ENCODE assay signal across 15 cellular contexts in genomic region chr6:155106456-155107107, GRCh38.
DNase-seq lines count a peak whose midpoint lies in the region.
"Had no signal": no experiment of that assay in that cellular context is flagged by ENCODE, and none has a peak within 500 bp of the region (broad histone marks: within the 10 kb centered on the region; RNA-seq: fewer than 3 reads in every experiment).

No MANE protein-coding gene starts in this region.

- 92% methylated on average over 4 of the region's 8 CpGs for WGBS in mesodermal cell (ENCODE audit: insufficient coverage in 2 of 2), 2 experiments

- H4K20me1 ChIP-seq in BLaER1 treated with 17β-estradiol and CSF1 and Interleukin-3, amounts not matched to agents 10 nM and 100 nM = no peaks in the 10 kb centered on the region

- no peaks in the 10 kb centered on the region for H3K27me3 ChIP-seq in BLaER1 treated with 17β-estradiol and CSF1 and Interleukin-3, amounts not matched to agents 10 nM and 100 nM
- H3K27me3 ChIP-seq in MG63 = no peaks in the 10 kb centered on the region

- peak overlapping the region in 10 of 11 experiments; percentile 18 to 70 (median 54); a peak in 19 of 22 replicates for H3K4me2 ChIP-seq in BLaER1 treated with 17β-estradiol and CSF1 and Interleukin-3, amounts not matched to agents 10 nM and 100 nM

- H3K4me1 ChIP-seq in BLaER1 treated with 17β-estradiol and CSF1 and Interleukin-3, amounts not matched to agents 10 nM and 100 nM = peaks cover 0 to 23% (median 15%) of the 10 kb centered on the region in 10 experiments; a peak in 16 of 20 replicates
- H3K4me1 ChIP-seq in mesodermal cell (ENCODE audit: control insufficient read depth, insufficient read depth, low read length, poor library complexity, severe bottlenecking) = peaks cover 22% of the 10 kb centered on the region

- H3K27ac ChIP-seq in BLaER1 treated with 17β-estradiol and CSF1 and Interleukin-3, amounts not matched to agents 10 nM and 100 nM = no peak overlapping the region
- H3K27ac ChIP-seq in mesodermal cell (ENCODE audit: low read depth, low read length, severe bottlenecking) (peak overlapping the region; percentile 36), substantia nigra (ENCODE audit: low read depth, low read length, poor library complexity, severe bottlenecking) (no peak overlapping the region)

- no peak overlapping the region for H3K9ac ChIP-seq in BLaER1 treated with 17β-estradiol and CSF1 and Interleukin-3, amounts not matched to agents 10 nM and 100 nM

- H3K4me3 ChIP-seq in BLaER1 treated with 17β-estradiol and CSF1 and Interleukin-3, amounts not matched to agents 10 nM and 100 nM = peak overlapping the region in 3 of 10 experiments; percentile 6 to 33 (median 32); a peak in 4 of 20 replicates
- H3K4me3 ChIP-seq in MG63 = peak overlapping the region; percentile 15
- no peak overlapping the region for H3K4me3 ChIP-seq in mesodermal cell (ENCODE audit: extremely low read depth, insufficient read depth, low read length, poor library complexity, severe bottlenecking)
- H3K4me3 ChIP-seq: GM12878 had no signal

- H3K9me3 ChIP-seq in BLaER1 treated with 17β-estradiol and CSF1 and Interleukin-3, amounts not matched to agents 10 nM and 100 nM (replicated peaks in 1 of 11) = no peaks in the 10 kb centered on the region
- no peaks in the 10 kb centered on the region for H3K9me3 ChIP-seq in MG63
- no peaks in the 10 kb centered on the region for H3K9me3 ChIP-seq in mesodermal cell (ENCODE audit: control insufficient read depth, low read length)

- DNase-seq in MG63 = peak; percentile 40
- peak; percentile 75 for DNase-seq in astrocyte of the hippocampus (ENCODE audit: low read depth, low spot score)
- DNase-seq in NCI-H226 = no peak
- no peak for DNase-seq in substantia nigra (lab: John Stamatoyannopoulos, UW)
- DNase-seq in kidney glomerular epithelial cell (lab: John Stamatoyannopoulos, UW) = no peak
- DNase-seq in activated effector memory CD4-positive, alpha-beta T cell treated with anti-CD3 and anti-CD28 coated beads, Interleukin-2, amount 50 U/mL, for 16 hours = no peak
- DNase-seq: DMS79 treated with DMSO at 0.1 percent for 48 hours; foreskin fibroblast; NCI-H524; RPMI8226; stimulated activated CD4-positive, alpha-beta T cell treated with anti-CD3 and anti-CD28 coated beads, Interleukin-4, amount 100 ng/mL, for 24 hours; T-helper 9 cell had no signal

- H3K36me3 ChIP-seq in BLaER1 treated with 17β-estradiol and CSF1 and Interleukin-3, amounts not matched to agents 10 nM and 100 nM = no peaks in the 10 kb centered on the region
- no peaks in the 10 kb centered on the region for H3K36me3 ChIP-seq in MG63
- H3K36me3 ChIP-seq in mesodermal cell (ENCODE audit: control insufficient read depth, insufficient read depth, low read length) = no peaks in the 10 kb centered on the region

Comparison
In these comparisons a context has a peak if more than half of its experiments do, and no peak if none do; other contexts are left out.
1. DNase-seq: peak in MG63 (single experiment) and astrocyte of the hippocampus (single experiment); none in NCI-H226 (single experiment), substantia nigra (0 of 49), kidney glomerular epithelial cell (single experiment) and activated effector memory CD4-positive, alpha-beta T cell treated with anti-CD3 and anti-CD28 coated beads, Interleukin-2, amount 50 U/mL, for 16 hours (single experiment).